17 cellular contexts compared by ENCODE assay signal in genomic region chr5:38134750-38135330, GRCh38.
"Had no signal": no experiment of that assay in that cellular context is flagged by ENCODE, and none has a peak within 500 bp of the region (broad histone marks: within the 10 kb centered on the region; RNA-seq: fewer than 3 reads in every experiment).

No MANE protein-coding gene starts in this region.

- H3K4me3 ChIP-seq: breast epithelium, heart left ventricle, ovary, spleen, tibial nerve had no signal

- ATAC-seq: activated CD4-positive, alpha-beta T cell treated with anti-CD3 and anti-CD28 coated beads for 36 hours; activated naive CD8-positive, alpha-beta T cell treated with anti-CD3 and anti-CD28 coated beads, Interleukin-2, amount 50 U/mL, for 24 hours; heart left ventricle; natural killer cell had no signal

- H3K9me3 ChIP-seq: breast epithelium, heart left ventricle, neutrophil, ovary, spleen, tibial nerve had no signal

- H3K27ac ChIP-seq: breast epithelium, heart left ventricle, neutrophil, ovary, spleen, tibial nerve had no signal

- H3K36me3 ChIP-seq: breast epithelium, heart left ventricle, neutrophil, ovary, spleen, tibial nerve had no signal

- DNase-seq: activated CD4-positive, alpha-beta T cell treated with anti-CD3 and anti-CD28 coated beads for 36 hours; activated CD4-positive, CD25-positive, alpha-beta regulatory T cell; activated effector memory CD4-positive, alpha-beta T cell treated with Interleukin-2 at 50 U/mL for 16 hours; activated naive CD4-positive, alpha-beta T cell treated with anti-CD3 and anti-CD28 coated beads, Interleukin-2, amount 50 U/mL, for 16 hours; activated naive CD8-positive, alpha-beta T cell treated with anti-CD3 and anti-CD28 coated beads, Interleukin-2, amount 50 U/mL, for 24 hours; amygdala; central memory CD4-positive, alpha-beta T cell; foreskin fibroblast; heart left ventricle; natural killer cell; ovary; retina; spleen; stimulated activated naive CD4-positive, alpha-beta T cell had no signal

- H3K4me1 ChIP-seq: breast epithelium, heart left ventricle, spleen, tibial nerve had no signal

- H3K27me3 ChIP-seq: breast epithelium, neutrophil, ovary, spleen had no signal
